1 cellular context compared by ENCODE assay signal in the genomic region with DNA sequence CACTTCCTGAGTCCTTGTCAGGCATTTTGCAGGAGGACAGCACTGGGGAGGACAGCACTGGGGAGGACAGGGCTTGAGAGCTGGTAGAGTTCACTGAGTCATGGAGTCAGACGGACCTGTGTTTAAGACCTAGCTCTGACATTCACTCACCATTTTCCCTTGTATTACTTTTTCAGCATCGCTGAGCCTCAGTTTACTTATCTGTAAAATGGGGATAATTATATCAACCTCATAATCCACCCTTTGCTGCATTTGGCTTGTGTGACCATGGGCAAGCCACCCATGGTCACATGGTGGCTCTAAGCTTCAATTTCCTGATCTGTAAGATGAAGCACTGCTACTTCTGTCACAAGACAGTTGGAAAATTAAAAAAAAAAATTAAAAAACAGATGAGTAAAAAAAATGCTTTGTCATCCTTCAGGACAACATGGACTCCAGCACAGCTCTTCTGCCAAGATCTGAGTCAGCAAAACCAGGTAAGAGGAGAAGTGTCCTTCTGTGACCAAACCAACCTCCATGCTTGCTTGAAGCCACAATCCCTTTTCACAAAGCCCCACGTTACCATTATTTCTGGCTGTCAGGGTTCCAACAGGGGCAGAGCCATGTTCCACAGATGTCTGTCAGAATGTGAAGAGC.
TF ChIP-seq lines count a peak whose summit lies in the region.

No MANE protein-coding gene starts in this region.

TF ChIP-seq in K562, 482 proteins besides CTCF, POLR2A, EP300 and RAD21 (continued from another document):
- TF ChIP-seq, protein P1, sequence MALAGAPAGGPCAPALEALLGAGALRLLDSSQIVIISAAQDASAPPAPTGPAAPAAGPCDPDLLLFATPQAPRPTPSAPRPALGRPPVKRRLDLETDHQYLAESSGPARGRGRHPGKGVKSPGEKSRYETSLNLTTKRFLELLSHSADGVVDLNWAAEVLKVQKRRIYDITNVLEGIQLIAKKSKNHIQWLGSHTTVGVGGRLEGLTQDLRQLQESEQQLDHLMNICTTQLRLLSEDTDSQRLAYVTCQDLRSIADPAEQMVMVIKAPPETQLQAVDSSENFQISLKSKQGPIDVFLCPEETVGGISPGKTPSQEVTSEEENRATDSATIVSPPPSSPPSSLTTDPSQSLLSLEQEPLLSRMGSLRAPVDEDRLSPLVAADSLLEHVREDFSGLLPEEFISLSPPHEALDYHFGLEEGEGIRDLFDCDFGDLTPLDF (CRISPR knock-in tag; IDR thresholded peaks at IDR 0.05) = no peak
- TF ChIP-seq, protein P2, sequence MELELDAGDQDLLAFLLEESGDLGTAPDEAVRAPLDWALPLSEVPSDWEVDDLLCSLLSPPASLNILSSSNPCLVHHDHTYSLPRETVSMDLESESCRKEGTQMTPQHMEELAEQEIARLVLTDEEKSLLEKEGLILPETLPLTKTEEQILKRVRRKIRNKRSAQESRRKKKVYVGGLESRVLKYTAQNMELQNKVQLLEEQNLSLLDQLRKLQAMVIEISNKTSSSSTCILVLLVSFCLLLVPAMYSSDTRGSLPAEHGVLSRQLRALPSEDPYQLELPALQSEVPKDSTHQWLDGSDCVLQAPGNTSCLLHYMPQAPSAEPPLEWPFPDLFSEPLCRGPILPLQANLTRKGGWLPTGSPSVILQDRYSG (tag; conservative IDR thresholded peaks at IDR 0.05; ENCODE audit: low read depth) = 0 out of 2 replicates have a peak, but pooled peaks have one; percentile 28
- TF ChIP-seq CBFA2T2 (conservative IDR thresholded peaks at IDR 0.05) (no peak), PRPF4 (IDR thresholded peaks at IDR 0.05; ENCODE audit: insufficient read depth, low read depth, low read length, poor library complexity, severe bottlenecking) (no peak), POLR2AphosphoS5 (IDR thresholded peaks at IDR 0.05; ENCODE audit: control insufficient read depth, insufficient read depth, low read depth, low read length) (no peak), BACH1 (tag; IDR thresholded peaks at IDR 0.05) (peak; percentile 94), HNRNPK (IDR thresholded peaks at IDR 0.05; ENCODE audit: low read depth, low read length, poor library complexity, severe bottlenecking) (no peak)
- TF ChIP-seq, protein P3, sequence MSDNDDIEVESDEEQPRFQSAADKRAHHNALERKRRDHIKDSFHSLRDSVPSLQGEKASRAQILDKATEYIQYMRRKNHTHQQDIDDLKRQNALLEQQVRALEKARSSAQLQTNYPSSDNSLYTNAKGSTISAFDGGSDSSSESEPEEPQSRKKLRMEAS (CRISPR knock-in tag; IDR thresholded peaks at IDR 0.05) = no peak
